8 cellular contexts compared by ENCODE assay signal in genomic region chr12:53179694-53180269, GRCh38. TPM values are rescaled to one million over a fixed set of nuclear protein-coding genes. Genes with fewer than 3 reads are reported as not detected.
DNase-seq lines count a peak whose midpoint lies in the region; ATAC-seq and TF ChIP-seq lines count a peak whose summit lies in the region.

No MANE protein-coding gene starts in this region.

- H3K4me1 Mint-ChIP-seq in activated naive CD4-positive, alpha-beta T cell treated with anti-CD3 and anti-CD28 coated beads, Interleukin-2, amount 50 U/mL, for 24 hours = peaks cover 49% of the 10 kb centered on the region
- H3K4me1 Mint-ChIP-seq in WTC11 = peaks cover 29% of the 10 kb centered on the region

- H3K36me3 Mint-ChIP-seq in activated naive CD4-positive, alpha-beta T cell treated with anti-CD3 and anti-CD28 coated beads, Interleukin-2, amount 50 U/mL, for 24 hours = peaks cover 12% of the 10 kb centered on the region
- H3K36me3 Mint-ChIP-seq in WTC11 = peaks cover 21% of the 10 kb centered on the region

- CTCF ChIA-PET in WTC11 (lab: Charles Lee) = interaction anchor here (0.7 to 3.4 kb wide), 18 partner anchors 9 to 172 kb away, joined by 3 to 37 read pairs (median 6); partner anchors contain the start of genes AAAS, ESPL1, MYG1 and PFDN5

- H3K4me1 ChIP-seq in prostate gland (replicated peaks) = peaks cover 16% of the 10 kb centered on the region

- peak overlapping the region; percentile 92 for H3K4me3 Mint-ChIP-seq in activated naive CD4-positive, alpha-beta T cell treated with anti-CD3 and anti-CD28 coated beads, Interleukin-2, amount 50 U/mL, for 24 hours
- H3K4me3 Mint-ChIP-seq in WTC11 = peak overlapping the region; percentile 83

- H3K36me3 ChIP-seq in prostate gland = peaks cover 1 to 4% of the 10 kb centered on the region in 2 donors

- TF ChIP-seq POLR2A in prostate gland (IDR thresholded peaks at IDR 0.05) = no peak

- H3K27ac ChIP-seq in prostate gland = peak overlapping the region; percentile 96 to 97

- no peak for TF ChIP-seq CTCF in WTC11 (IDR thresholded peaks at IDR 0.05)
- TF ChIP-seq CTCF in prostate gland (IDR thresholded peaks at IDR 0.05) = no peak

- ATAC-seq in HG03064 (IDR thresholded peaks at IDR 0.05; ENCODE audit: low read depth, unreplicated experiment) (peak; percentile 7), WTC11 (peak; percentile 4), Right ventricle myocardium superior (ENCODE audit: poor library complexity) (peak; percentile 32)

- peak overlapping the region; percentile 76 to 79 for H3K4me3 ChIP-seq in prostate gland

- DNase-seq in activated naive CD4-positive, alpha-beta T cell (lab: John Stamatoyannopoulos, UW) = no peak
- DNase-seq in WTC11 (ENCODE audit: low spot score) = peak; percentile 35
- no peak for DNase-seq in Right ventricle myocardium superior
- DNase-seq in prostate gland (ENCODE audit: low spot score) = no peak
- no peak for DNase-seq in NCI-H1105 (lab: John Stamatoyannopoulos, UW)
- no peak for DNase-seq in activated gamma-delta T cell (lab: John Stamatoyannopoulos, UW)

- no peaks in the 10 kb centered on the region for H3K27me3 ChIP-seq in prostate gland (replicated peaks; ENCODE audit: insufficient read depth)

- WGBS in prostate gland = 16% methylated on average over 14 of the region's 14 CpGs

- H3K27ac Mint-ChIP-seq in activated naive CD4-positive, alpha-beta T cell treated with anti-CD3 and anti-CD28 coated beads, Interleukin-2, amount 50 U/mL, for 24 hours = peak overlapping the region; percentile 98
- H3K27ac Mint-ChIP-seq in WTC11 = peak overlapping the region; percentile 93

- H3K9me3 ChIP-seq in prostate gland = no peaks in the 10 kb centered on the region

- no peaks in the 10 kb centered on the region for H3K9me3 Mint-ChIP-seq in activated naive CD4-positive, alpha-beta T cell treated with anti-CD3 and anti-CD28 coated beads, Interleukin-2, amount 50 U/mL, for 24 hours
- H3K9me3 Mint-ChIP-seq in WTC11 = no peaks in the 10 kb centered on the region

- no peaks in the 10 kb centered on the region for H3K27me3 Mint-ChIP-seq in activated naive CD4-positive, alpha-beta T cell treated with anti-CD3 and anti-CD28 coated beads, Interleukin-2, amount 50 U/mL, for 24 hours
- H3K27me3 Mint-ChIP-seq in WTC11 (ENCODE audit: low read depth) = peaks cover 54% of the 10 kb centered on the region

- POLR2A ChIA-PET in WTC11 (lab: Charles Lee) = interaction anchor here (0.7 to 1.7 kb wide), 7 partner anchors 9 to 131 kb away, joined by 3 to 9 read pairs (median 3); partner anchors contain the start of genes PFDN5 and SPRYD3

- intact Hi-C loops in Right ventricle myocardium superior (cut with DNase I) (no loop called here), prostate gland (cut with DNase I) (no loop called here)

TF ChIP-seq in WTC11, 78 proteins besides CTCF, POLR2A, EP300 and RAD21:
- TF ChIP-seq, protein P1, sequence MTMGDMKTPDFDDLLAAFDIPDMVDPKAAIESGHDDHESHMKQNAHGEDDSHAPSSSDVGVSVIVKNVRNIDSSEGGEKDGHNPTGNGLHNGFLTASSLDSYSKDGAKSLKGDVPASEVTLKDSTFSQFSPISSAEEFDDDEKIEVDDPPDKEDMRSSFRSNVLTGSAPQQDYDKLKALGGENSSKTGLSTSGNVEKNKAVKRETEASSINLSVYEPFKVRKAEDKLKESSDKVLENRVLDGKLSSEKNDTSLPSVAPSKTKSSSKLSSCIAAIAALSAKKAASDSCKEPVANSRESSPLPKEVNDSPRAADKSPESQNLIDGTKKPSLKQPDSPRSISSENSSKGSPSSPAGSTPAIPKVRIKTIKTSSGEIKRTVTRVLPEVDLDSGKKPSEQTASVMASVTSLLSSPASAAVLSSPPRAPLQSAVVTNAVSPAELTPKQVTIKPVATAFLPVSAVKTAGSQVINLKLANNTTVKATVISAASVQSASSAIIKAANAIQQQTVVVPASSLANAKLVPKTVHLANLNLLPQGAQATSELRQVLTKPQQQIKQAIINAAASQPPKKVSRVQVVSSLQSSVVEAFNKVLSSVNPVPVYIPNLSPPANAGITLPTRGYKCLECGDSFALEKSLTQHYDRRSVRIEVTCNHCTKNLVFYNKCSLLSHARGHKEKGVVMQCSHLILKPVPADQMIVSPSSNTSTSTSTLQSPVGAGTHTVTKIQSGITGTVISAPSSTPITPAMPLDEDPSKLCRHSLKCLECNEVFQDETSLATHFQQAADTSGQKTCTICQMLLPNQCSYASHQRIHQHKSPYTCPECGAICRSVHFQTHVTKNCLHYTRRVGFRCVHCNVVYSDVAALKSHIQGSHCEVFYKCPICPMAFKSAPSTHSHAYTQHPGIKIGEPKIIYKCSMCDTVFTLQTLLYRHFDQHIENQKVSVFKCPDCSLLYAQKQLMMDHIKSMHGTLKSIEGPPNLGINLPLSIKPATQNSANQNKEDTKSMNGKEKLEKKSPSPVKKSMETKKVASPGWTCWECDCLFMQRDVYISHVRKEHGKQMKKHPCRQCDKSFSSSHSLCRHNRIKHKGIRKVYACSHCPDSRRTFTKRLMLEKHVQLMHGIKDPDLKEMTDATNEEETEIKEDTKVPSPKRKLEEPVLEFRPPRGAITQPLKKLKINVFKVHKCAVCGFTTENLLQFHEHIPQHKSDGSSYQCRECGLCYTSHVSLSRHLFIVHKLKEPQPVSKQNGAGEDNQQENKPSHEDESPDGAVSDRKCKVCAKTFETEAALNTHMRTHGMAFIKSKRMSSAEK (CRISPR knock-in tag; IDR thresholded peaks at IDR 0.05; ENCODE audit: borderline replicate concordance) = no peak
- TF ChIP-seq FOXP4 (CRISPR knock-in tag; IDR thresholded peaks at IDR 0.05) (no peak), CBFB (CRISPR knock-in tag; IDR thresholded peaks at IDR 0.05; ENCODE audit: low read depth) (no peak)
- TF ChIP-seq, protein P2, sequence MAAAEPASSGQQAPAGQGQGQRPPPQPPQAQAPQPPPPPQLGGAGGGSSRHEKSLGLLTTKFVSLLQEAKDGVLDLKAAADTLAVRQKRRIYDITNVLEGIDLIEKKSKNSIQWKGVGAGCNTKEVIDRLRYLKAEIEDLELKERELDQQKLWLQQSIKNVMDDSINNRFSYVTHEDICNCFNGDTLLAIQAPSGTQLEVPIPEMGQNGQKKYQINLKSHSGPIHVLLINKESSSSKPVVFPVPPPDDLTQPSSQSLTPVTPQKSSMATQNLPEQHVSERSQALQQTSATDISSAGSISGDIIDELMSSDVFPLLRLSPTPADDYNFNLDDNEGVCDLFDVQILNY (CRISPR knock-in tag; IDR thresholded peaks at IDR 0.05) = no peak
- TF ChIP-seq, protein P3, sequence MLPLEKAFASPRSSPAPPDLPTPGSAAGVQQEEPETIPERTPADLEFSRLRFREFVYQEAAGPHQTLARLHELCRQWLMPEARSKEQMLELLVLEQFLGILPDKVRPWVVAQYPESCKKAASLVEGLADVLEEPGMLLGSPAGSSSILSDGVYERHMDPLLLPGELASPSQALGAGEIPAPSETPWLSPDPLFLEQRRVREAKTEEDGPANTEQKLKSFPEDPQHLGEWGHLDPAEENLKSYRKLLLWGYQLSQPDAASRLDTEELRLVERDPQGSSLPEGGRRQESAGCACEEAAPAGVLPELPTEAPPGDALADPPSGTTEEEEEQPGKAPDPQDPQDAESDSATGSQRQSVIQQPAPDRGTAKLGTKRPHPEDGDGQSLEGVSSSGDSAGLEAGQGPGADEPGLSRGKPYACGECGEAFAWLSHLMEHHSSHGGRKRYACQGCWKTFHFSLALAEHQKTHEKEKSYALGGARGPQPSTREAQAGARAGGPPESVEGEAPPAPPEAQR (CRISPR knock-in tag; IDR thresholded peaks at IDR 0.05) = no peak

RNA-seq across cellular contexts. Expression of gene ZNF740, which starts 0.7 kb away (rescaled TPM):
- 26.6 to 36.6 TPM (median 36.1 TPM) in 3 replicates for total RNA-seq in WTC11 (2021)
- 29.4 TPM for total RNA-seq in Right ventricle myocardium superior
- total RNA-seq in prostate gland = 10 to 100 TPM; 17.0 to 19.1 TPM

RNA-seq across cellular contexts. Expression of gene CSAD, which starts 0.9 kb away (rescaled TPM):
- 11.5 to 12.6 TPM (median 12.3 TPM) in 3 replicates for total RNA-seq in WTC11 (2021)
- 8.2 TPM for total RNA-seq in Right ventricle myocardium superior
- 10 to 100 TPM; 30.8 to 92.5 TPM for total RNA-seq in prostate gland

RNA-seq across cellular contexts. Expression of gene ITGB7, which starts 27.3 kb away (rescaled TPM):
- total RNA-seq in WTC11 (2021) = 0.90 to 1.4 TPM (median 1.1 TPM) in 3 replicates
- 0.97 TPM for total RNA-seq in Right ventricle myocardium superior
- 1 to 10 TPM; 1.2 to 1.7 TPM for total RNA-seq in prostate gland

RNA-seq across cellular contexts. Expression of gene RARG, which starts 52.2 kb away (rescaled TPM):
- total RNA-seq in WTC11 (2021) (68.1 to 77.2 TPM (median 69.7 TPM) in 3 replicates), Right ventricle myocardium superior (15.4 TPM), prostate gland (10 to 100 TPM; 28.9 to 30.4 TPM)
